ENCODE assay signal across 14 cellular contexts in the genomic region with DNA sequence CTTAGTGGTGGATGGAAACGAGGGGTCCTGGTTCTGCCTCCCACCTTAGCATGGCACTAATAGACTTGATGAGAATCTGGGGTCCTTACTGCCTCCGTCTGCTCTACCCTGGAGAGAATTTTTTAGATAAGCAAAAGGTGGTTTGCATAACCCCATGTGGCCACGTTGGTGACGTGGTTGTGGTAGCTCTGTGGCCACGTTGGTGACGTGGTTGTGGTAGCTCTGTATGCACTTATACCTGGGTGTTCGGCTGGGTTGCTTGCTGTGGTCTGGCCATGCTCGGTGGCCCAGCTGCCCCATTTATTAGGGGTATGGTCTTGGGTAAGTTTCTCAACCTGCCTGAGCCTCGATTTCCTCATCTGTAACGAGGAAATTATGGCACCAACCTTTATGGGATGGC. TPM values are rescaled to one million over a fixed set of nuclear protein-coding genes. Genes with fewer than 3 reads are reported as not detected.
DNase-seq lines count a peak whose midpoint lies in the region; ATAC-seq and TF ChIP-seq lines count a peak whose summit lies in the region.
"Had no signal": no experiment of that assay in that cellular context is flagged by ENCODE, and none has a peak within 500 bp of the region (broad histone marks: within the 10 kb centered on the region; RNA-seq: fewer than 3 reads in every experiment).

No MANE protein-coding gene starts in this region.

- no peaks in the 10 kb centered on the region for H3K9me3 ChIP-seq in DOHH2 (ENCODE audit: control insufficient read depth, insufficient read depth, low read length)
- H3K9me3 ChIP-seq: thoracic aorta had no signal

- peaks cover 12 to 25% of the 10 kb centered on the region in 2 donors for H3K4me1 Mint-ChIP-seq in natural killer cell treated with Interleukin-12 subunit alpha and Interleukin-12 subunit beta and Interleukin-15 and Interleukin-18, amount 100 ng/mL, for 72 hours (ENCODE audit: low read depth in 2 of 2)

- no peaks in the 10 kb centered on the region for H3K9me2 ChIP-seq in DOHH2 (replicated peaks; ENCODE audit: control insufficient read depth, low read length)

- no peaks in the 10 kb centered on the region for H3K36me3 Mint-ChIP-seq in natural killer cell treated with Interleukin-12 subunit alpha and Interleukin-12 subunit beta and Interleukin-15 and Interleukin-18, amount 100 ng/mL, for 72 hours
- H3K36me3 Mint-ChIP-seq: activated naive CD4-positive, alpha-beta T cell treated with anti-CD3 and anti-CD28 coated beads, Interleukin-2, amount 50 U/mL, for 24 hours; mesothelial cell of epicardium had no signal

- no peaks in the 10 kb centered on the region for H3K27me3 Mint-ChIP-seq in natural killer cell treated with Interleukin-12 subunit alpha and Interleukin-12 subunit beta and Interleukin-15 and Interleukin-18, amount 100 ng/mL, for 72 hours
- H3K27me3 Mint-ChIP-seq: activated naive CD4-positive, alpha-beta T cell treated with anti-CD3 and anti-CD28 coated beads, Interleukin-2, amount 50 U/mL, for 24 hours had no signal

- H4K20me1 ChIP-seq in DOHH2 (ENCODE audit: control insufficient read depth, insufficient read depth, low read depth, low read length) = no peaks in the 10 kb centered on the region

- peak overlapping the region; percentile 44 for H3K27ac ChIP-seq in DOHH2 (ENCODE audit: low read depth, low read length)
- no peak overlapping the region for H3K27ac ChIP-seq in caudate nucleus (ENCODE audit: low read depth, low read length)
- H3K27ac ChIP-seq: thoracic aorta had no signal

- ATAC-seq in natural killer cell treated with Interleukin-12 subunit alpha and Interleukin-12 subunit beta and Interleukin-15 and Interleukin-18, amount 100 ng/mL, for 72 hours = peak; percentile 83 to 89
- ATAC-seq in GM21737 (IDR thresholded peaks at IDR 0.05; ENCODE audit: unreplicated experiment) = no peak

- no peaks in the 10 kb centered on the region for H3K79me2 ChIP-seq in DOHH2 (ENCODE audit: control insufficient read depth, low read length)

- H3K36me3 ChIP-seq in DOHH2 (ENCODE audit: control insufficient read depth, low read length) = no peaks in the 10 kb centered on the region
- H3K36me3 ChIP-seq: thoracic aorta had no signal

- peak overlapping the region; percentile 40 for H3K4me2 ChIP-seq in DOHH2 (ENCODE audit: low read length)

- no peak for TF ChIP-seq CTCF in DOHH2 (IDR thresholded peaks at IDR 0.05; ENCODE audit: low read depth, low read length, poor library complexity, severe bottlenecking)

- H3K4me1 ChIP-seq in DOHH2 (ENCODE audit: control insufficient read depth, low read length) = peaks cover 85% of the 10 kb centered on the region

- no peaks in the 10 kb centered on the region for H3K27me3 ChIP-seq in DOHH2 (ENCODE audit: control insufficient read depth, low read length)

- H3K4me3 ChIP-seq in DOHH2 (ENCODE audit: low read length) = no peak overlapping the region
- H3K4me3 ChIP-seq: thoracic aorta had no signal

- peak overlapping the region in 1 of 2 donors; percentile 57 for H3K27ac Mint-ChIP-seq in natural killer cell treated with Interleukin-12 subunit alpha and Interleukin-12 subunit beta and Interleukin-15 and Interleukin-18, amount 100 ng/mL, for 72 hours
- H3K27ac Mint-ChIP-seq: activated naive CD4-positive, alpha-beta T cell treated with anti-CD3 and anti-CD28 coated beads, Interleukin-2, amount 50 U/mL, for 24 hours; mesothelial cell of epicardium had no signal

- peak; percentile 63 for DNase-seq in NAMALWA (ENCODE audit: low spot score)
- peak; percentile 46 for DNase-seq in activated T-cell treated with anti-CD3 and anti-CD28 coated beads for 48 hours (ENCODE audit: low read depth)
- peak; percentile 77 for DNase-seq in natural killer cell treated with Interleukin-12 subunit alpha and Interleukin-12 subunit beta and Interleukin-15 and Interleukin-18, amount 100 ng/mL, for 72 hours (ENCODE audit: low spot score)
- no peak for DNase-seq in caudate nucleus (lab: John Stamatoyannopoulos, UW)
- DNase-seq in foreskin melanocyte = no peak
- DNase-seq in effector CD8-positive, alpha-beta T cell (lab: John Stamatoyannopoulos, UW) = no peak
- DNase-seq: HCEC 1CT, NCI-H1694 treated with DMSO at 0.1 percent for 48 hours, posterior cingulate gyrus had no signal

- no peaks in the 10 kb centered on the region for H3K9me3 Mint-ChIP-seq in natural killer cell treated with Interleukin-12 subunit alpha and Interleukin-12 subunit beta and Interleukin-15 and Interleukin-18, amount 100 ng/mL, for 72 hours
- H3K9me3 Mint-ChIP-seq: activated naive CD4-positive, alpha-beta T cell treated with anti-CD3 and anti-CD28 coated beads, Interleukin-2, amount 50 U/mL, for 24 hours; mesothelial cell of epicardium had no signal

- peaks cover 20% of the 10 kb centered on the region for H3F3A ChIP-seq in DOHH2 (ENCODE audit: control insufficient read depth, insufficient read depth)

- peak overlapping the region; percentile 32 for H3K4me3 Mint-ChIP-seq in natural killer cell treated with Interleukin-12 subunit alpha and Interleukin-12 subunit beta and Interleukin-15 and Interleukin-18, amount 100 ng/mL, for 72 hours
- H3K4me3 Mint-ChIP-seq: activated naive CD4-positive, alpha-beta T cell treated with anti-CD3 and anti-CD28 coated beads, Interleukin-2, amount 50 U/mL, for 24 hours; mesothelial cell of epicardium had no signal

RNA-seq across cellular contexts. Expression of gene SPIRE2, which starts 13.0 kb away (rescaled TPM):
- 1 to 10 TPM; 2.5 to 3.9 TPM for total RNA-seq in natural killer cell treated with Interleukin-12 subunit alpha and Interleukin-12 subunit beta and Interleukin-15 and Interleukin-18, amount 100 ng/mL, for 72 hours

RNA-seq across cellular contexts. Expression of gene FANCA, which starts 24.8 kb away (rescaled TPM):
- 100 to 1,000 TPM in 1 of 2 donors, 10 to 100 TPM in 1; 77.5 to 364 TPM for total RNA-seq in natural killer cell treated with Interleukin-12 subunit alpha and Interleukin-12 subunit beta and Interleukin-15 and Interleukin-18, amount 100 ng/mL, for 72 hours

RNA-seq across cellular contexts. Expression of gene TCF25, which starts 32.1 kb away (rescaled TPM):
- total RNA-seq in natural killer cell treated with Interleukin-12 subunit alpha and Interleukin-12 subunit beta and Interleukin-15 and Interleukin-18, amount 100 ng/mL, for 72 hours = 100 to 1,000 TPM; 239 to 382 TPM

Comparison
In these comparisons a context has a peak if more than half of its experiments do, and no peak if none do; other contexts are left out.
1. DNase-seq: peak in NAMALWA (single experiment), activated T-cell treated with anti-CD3 and anti-CD28 coated beads for 48 hours (single experiment) and natural killer cell treated with Interleukin-12 subunit alpha and Interleukin-12 subunit beta and Interleukin-15 and Interleukin-18, amount 100 ng/mL, for 72 hours (single experiment); none in caudate nucleus (0 of 61), foreskin melanocyte (single experiment) and effector CD8-positive, alpha-beta T cell (single experiment).